8 cellular contexts compared by ENCODE assay signal in genomic region chrX:17375631-17376380, GRCh38. TPM values are rescaled to one million over a fixed set of nuclear protein-coding genes. Genes with fewer than 3 reads are reported as not detected.
DNase-seq lines count a peak whose midpoint lies in the region; ATAC-seq and TF ChIP-seq lines count a peak whose summit lies in the region.

No MANE protein-coding gene starts in this region.

- BruUV-seq in PC-3 (replicated peaks; lab: Mats Ljungman, UMichigan): no TSS peak

- H3K36me3 ChIP-seq in PC-3 (ENCODE audit: low read depth, low read length): no peaks in the 10 kb centered on the region

- CTCF ChIA-PET in PC-3 (lab: Charles Lee): no interaction called here

- TF ChIP-seq CTCF in PC-3 (conservative IDR thresholded peaks at IDR 0.05; ENCODE audit: low read depth, low read length): no peak
- TF ChIP-seq CTCF in foreskin keratinocyte (conservative IDR thresholded peaks at IDR 0.05): no peak

- DNase-seq in EL (peak; percentile 40), PC-3 (peak; percentile 43), foreskin keratinocyte (peak in 1 of 2 donors; percentile 8), posterior vena cava (ENCODE audit: low spot score) (peak; percentile 83), HUDEP-2 (lab: John Stamatoyannopoulos, UW; ENCODE audit: unreplicated experiment in 76 of 76) (no peak), NCI-H128 (lab: John Stamatoyannopoulos, UW; ENCODE audit: unreplicated experiment) (no peak), NCI-H187 (lab: John Stamatoyannopoulos, UW) (no peak), SIG-M5 (lab: John Stamatoyannopoulos, UW) (no peak)

- peak; percentile 36 for ATAC-seq in PC-3
- ATAC-seq in foreskin keratinocyte: no peak

- peaks cover 51% of the 10 kb centered on the region for H3K79me2 ChIP-seq in PC-3 (ENCODE audit: low read length)

- peak overlapping the region; percentile 89 for H3K4me2 ChIP-seq in PC-3 (ENCODE audit: low read length)

- no peaks in the 10 kb centered on the region for H3K9me2 ChIP-seq in PC-3 (replicated peaks; ENCODE audit: low read length)

- intact Hi-C loops in PC-3 (cut with micrococcal nuclease): loop anchor here (1.0 to 10.0 kb wide), 6 partner anchors 69 to 315 kb away; no protein-coding TSS in a partner anchor
- intact Hi-C loops in posterior vena cava (cut with DNase I): loop anchor here (10.0 kb wide), 2 partner anchors 169 to 219 kb away; no protein-coding TSS in a partner anchor

- H2AFZ ChIP-seq in PC-3 (ENCODE audit: low read length): peak overlapping the region; percentile 81

- peaks cover 18% of the 10 kb centered on the region for H3K4me1 ChIP-seq in PC-3 (ENCODE audit: insufficient read depth, low read length)
- peaks cover 17% of the 10 kb centered on the region for H3K4me1 ChIP-seq in foreskin keratinocyte

- H4K20me1 ChIP-seq in PC-3 (ENCODE audit: low read length): no peaks in the 10 kb centered on the region

- peak overlapping the region; percentile 91 for H3K4me3 ChIP-seq in PC-3 (ENCODE audit: low read length)

- H3K27me3 ChIP-seq in PC-3 (ENCODE audit: low read length) (no peaks in the 10 kb centered on the region), foreskin keratinocyte (no peaks in the 10 kb centered on the region)

- peak overlapping the region; percentile 88 for H3K9ac ChIP-seq in PC-3 (ENCODE audit: low read length)

- H3K9me3 ChIP-seq in PC-3 (ENCODE audit: low read length): no peaks in the 10 kb centered on the region

- H3K27ac ChIP-seq in PC-3 (ENCODE audit: low read length): peak overlapping the region; percentile 26; the same call in 1 of the 2 replicates
- peak overlapping the region; percentile 97 for H3K27ac ChIP-seq in foreskin keratinocyte

- H3F3A ChIP-seq in PC-3 (ENCODE audit: low read length, unreplicated experiment): no peaks in the 10 kb centered on the region

- POLR2A ChIA-PET in PC-3 (lab: Charles Lee; ENCODE audit: unreplicated experiment): no interaction called here

RNA-seq across cellular contexts. Expression of gene NHS, which starts 0.8 kb away (rescaled TPM):
- total RNA-seq in PC-3 (2014; rRNA removed) (4.9 and 5.6 TPM in 2 replicates), foreskin keratinocyte (10.1 and 11.9 TPM in 2 replicates), posterior vena cava (10 to 100 TPM; 11.1 to 12.2 TPM)
- polyA plus RNA-seq in foreskin keratinocyte: 1.4 and 1.6 TPM in 2 replicates

Comparison
In these comparisons a context has a peak if more than half of its experiments do, and no peak if none do; other contexts are left out.
1. DNase-seq: peak in EL (single experiment), PC-3 (single experiment) and posterior vena cava (single experiment); none in HUDEP-2 (0 of 76), NCI-H128 (single experiment), NCI-H187 (0 of 2) and SIG-M5 (single experiment).